8 cellular contexts compared by ENCODE assay signal in the genomic region with DNA sequence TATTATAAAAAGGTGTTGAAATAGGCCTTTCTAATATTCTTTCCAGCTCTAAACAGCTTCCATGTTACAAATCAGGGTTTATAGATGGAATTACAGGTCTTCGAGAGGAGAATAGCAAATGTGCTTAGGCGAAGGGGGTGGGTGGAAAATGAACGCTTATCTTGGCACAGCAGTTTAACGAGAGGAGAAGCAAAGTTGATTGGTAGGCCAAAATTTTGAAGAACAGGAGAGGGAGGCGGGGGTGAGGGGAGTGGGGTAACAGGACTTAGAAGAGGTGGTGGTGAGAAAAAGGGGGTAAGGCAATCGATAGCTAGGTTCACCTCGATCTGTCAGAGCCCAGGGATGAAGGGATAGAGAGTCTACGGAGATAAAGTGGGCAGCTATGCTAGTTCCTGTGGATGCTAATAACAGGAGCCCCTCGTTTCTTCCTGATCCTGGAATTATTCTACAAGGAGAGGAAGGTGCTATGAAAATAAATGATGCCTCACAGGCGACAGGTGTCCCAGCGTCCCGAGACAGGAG. TPM values are rescaled to one million over a fixed set of nuclear protein-coding genes. Genes with fewer than 3 reads are reported as not detected.
A peak's percentile ranks its signal among the peaks of the same experiment; 100 is the strongest.
DNase-seq lines count a peak whose midpoint lies in the region; ATAC-seq and TF ChIP-seq lines count a peak whose summit lies in the region.

No MANE protein-coding gene starts in this region.

- peak overlapping the region; percentile 95 for H3K4me3 Mint-ChIP-seq in neural crest cell

- H3K9me3 ChIP-seq in ES-I3 (ENCODE audit: control insufficient read depth, insufficient read depth, low read length) = no peaks in the 10 kb centered on the region

- H3K9me3 Mint-ChIP-seq in neural crest cell = no peaks in the 10 kb centered on the region

- H3K27me3 Mint-ChIP-seq in neural crest cell (ENCODE audit: low read depth) = no peaks in the 10 kb centered on the region

- H3K9ac ChIP-seq in ES-I3 (ENCODE audit: low read depth, low read length) = peak overlapping the region; percentile 91

- H3K27ac Mint-ChIP-seq in neural crest cell (ENCODE audit: unreplicated experiment) = peak overlapping the region; percentile 98

- DNase-seq in UCSD-AML1 (lab: John Stamatoyannopoulos, UW; ENCODE audit: unreplicated experiment) (peak; percentile 34), epithelial cell of proximal tubule (ENCODE audit: low read depth) (no peak), neural crest cell (ENCODE audit: low read depth, low spot score) (no peak), MV-4-11 (lab: John Stamatoyannopoulos, UW) (no peak), retina (no peak)

- ATAC-seq in HG02852 (IDR thresholded peaks at IDR 0.05; ENCODE audit: unreplicated experiment) = peak; percentile 20
- ATAC-seq in GM18519 (IDR thresholded peaks at IDR 0.05; ENCODE audit: low FRiP score, unreplicated experiment) = no peak

- H3K36me3 ChIP-seq in ES-I3 (ENCODE audit: insufficient read depth, low read length) = peaks cover 4% of the 10 kb centered on the region; the same call in 1 of the 2 replicates

- H3K36me3 Mint-ChIP-seq in neural crest cell (ENCODE audit: low read depth) = peaks cover 3% of the 10 kb centered on the region

- H3K4me1 ChIP-seq in ES-I3 (ENCODE audit: insufficient read depth, low read length) = no peaks in the 10 kb centered on the region

- peak overlapping the region; percentile 90 for H3K4me3 ChIP-seq in epithelial cell of proximal tubule (ENCODE audit: low read depth, low read length)

- peaks cover 28% of the 10 kb centered on the region for H3K4me1 Mint-ChIP-seq in neural crest cell

- TF ChIP-seq CTCF in epithelial cell of proximal tubule (conservative IDR thresholded peaks at IDR 0.05; ENCODE audit: low read depth, low read length) (no peak), neural crest cell (conservative IDR thresholded peaks at IDR 0.05) (no peak)

RNA-seq across cellular contexts. Expression of gene ANKRA2, which starts 0.7 kb away (rescaled TPM):
- total RNA-seq in epithelial cell of proximal tubule = 5.8 and 10.8 TPM in 2 replicates
- total RNA-seq in neural crest cell = 14.0 and 17.1 TPM in 2 replicates

RNA-seq across cellular contexts. Expression of gene UTP15, which starts 0.8 kb away (rescaled TPM):
- 13.7 and 22.4 TPM in 2 replicates for total RNA-seq in epithelial cell of proximal tubule
- total RNA-seq in neural crest cell = 31.2 and 32.4 TPM in 2 replicates
